10 cellular contexts compared by ENCODE assay signal in genomic region chr7:150955519-150956394, GRCh38. TPM values are rescaled to one million over a fixed set of nuclear protein-coding genes. Genes with fewer than 3 reads are reported as not detected.
DNase-seq lines count a peak whose midpoint lies in the region; ATAC-seq and TF ChIP-seq lines count a peak whose summit lies in the region.
"Had no signal": no experiment of that assay in that cellular context is flagged by ENCODE, and none has a peak within 500 bp of the region (broad histone marks: within the 10 kb centered on the region; RNA-seq: fewer than 3 reads in every experiment).

No MANE protein-coding gene starts in this region.

- H3K27me3 ChIP-seq in GM23338 (ENCODE audit: insufficient read depth), result peaks cover 32% of the 10 kb centered on the region
- no peaks in the 10 kb centered on the region for H3K27me3 ChIP-seq in Peyer's patch

- no peak overlapping the region for H2AFZ ChIP-seq in GM23338

- no peak for TF ChIP-seq POLR2A in Peyer's patch (IDR thresholded peaks at IDR 0.05)

- H3K9me2 ChIP-seq in GM23338 (ENCODE audit: insufficient read depth), result no peaks in the 10 kb centered on the region

- no peaks in the 10 kb centered on the region for H3F3A ChIP-seq in GM23338 (replicated peaks; ENCODE audit: low read depth)

- ATAC-seq in GM23338 (peak; percentile 36), left cardiac atrium (peak; percentile 65 to 72)

- peaks cover 3% of the 10 kb centered on the region; the same call in 1 of the 2 replicates for H3K4me1 ChIP-seq in GM23338 (ENCODE audit: insufficient read depth)
- H3K4me1 ChIP-seq in Peyer's patch, result peaks cover 0 to 4% (median 0%) of the 10 kb centered on the region in 4 donors

- TF ChIP-seq CTCF in GM23338 (conservative IDR thresholded peaks at IDR 0.05; ENCODE audit: low read depth in 2 of 2), result no peak
- TF ChIP-seq CTCF in Peyer's patch (IDR thresholded peaks at IDR 0.05), result no peak

- H3K27ac ChIP-seq in GM23338 (ENCODE audit: low read depth) (no peak overlapping the region), Peyer's patch (peak overlapping the region in 1 of 4 donors; percentile 47)

- no peaks in the 10 kb centered on the region for H3K9me3 Mint-ChIP-seq in GM23338

- no peaks in the 10 kb centered on the region for H3K36me3 Mint-ChIP-seq in GM23338 (ENCODE audit: low read depth)

- H3K9me3 ChIP-seq in Peyer's patch, result no peaks in the 10 kb centered on the region

- no peaks in the 10 kb centered on the region for H4K20me1 ChIP-seq in GM23338 (replicated peaks; ENCODE audit: insufficient read depth)

- H3K4me2 ChIP-seq in GM23338, result 0 out of 2 replicates have a peak overlapping the region, but pooled peaks have one; percentile 26

- H3K4me3 ChIP-seq in GM23338 (no peak overlapping the region), Peyer's patch (peak overlapping the region in 2 of 4 donors; percentile 4 to 38)

- no peak overlapping the region for H3K4me3 Mint-ChIP-seq in GM23338

- peaks cover 15% of the 10 kb centered on the region for H3K27me3 Mint-ChIP-seq in GM23338 (ENCODE audit: insufficient read depth, low read depth, poor library complexity)

- H3K27ac Mint-ChIP-seq in GM23338, result no peak overlapping the region

- no peaks in the 10 kb centered on the region for H3K36me3 ChIP-seq in GM23338 (ENCODE audit: insufficient read depth)
- no peaks in the 10 kb centered on the region for H3K36me3 ChIP-seq in Peyer's patch

- no peaks in the 10 kb centered on the region for H3K79me2 ChIP-seq in GM23338 (replicated peaks; ENCODE audit: insufficient read depth)

- DNase-seq in GM23338 (ENCODE audit: low spot score) (peak; percentile 65), SHP77 (lab: John Stamatoyannopoulos, UW) (peak; percentile 32 to 42), left cardiac atrium (peak; percentile 65), renal cortical epithelial cell (ENCODE audit: low read depth) (peak; percentile 7), Peyer's patch (no peak), KG1 (lab: John Stamatoyannopoulos, UW) (no peak), NOMO-1 (lab: John Stamatoyannopoulos, UW; ENCODE audit: unreplicated experiment in 2 of 2) (no peak), NCI-H2081 treated with DMSO at 0.1 percent for 48 hours (lab: John Stamatoyannopoulos, UW) (no peak)
- DNase-seq: NCI-H1436; stimulated activated naive CD4-positive, alpha-beta T cell had no signal

- H3K4me1 Mint-ChIP-seq in GM23338, result peaks cover 11% of the 10 kb centered on the region; the same call in 2 of the 3 replicates

- intact Hi-C loops in left cardiac atrium (cut with DNase I), result no loop called here

TF ChIP-seq in GM23338, 12 proteins besides CTCF, POLR2A, EP300 and RAD21:
- TF ChIP-seq JUNB (IDR thresholded peaks at IDR 0.05; ENCODE audit: unreplicated experiment) (no peak), ZNF462 (CRISPR knock-in tag; IDR thresholded peaks at IDR 0.05) (no peak), ETS1 (IDR thresholded peaks at IDR 0.05) (no peak), NANOG (IDR thresholded peaks at IDR 0.05; ENCODE audit: borderline replicate concordance) (no peak)
TF ChIP-seq in GM23338: peak in this region for 0.

RNA-seq across cellular contexts. Expression of gene KCNH2, which starts 22.4 kb away (rescaled TPM):
- total RNA-seq in GM23338 (2014; rRNA removed; shearing (Covaris generic)), result 11.3 and 14.7 TPM in 2 replicates
- polyA plus RNA-seq in GM23338 (2016; fragmentation: Nextera tagmentation; extraction: Ambion mirVana), result 2.6 and 2.9 TPM in 2 replicates
- total RNA-seq in left cardiac atrium (10 to 100 TPM; 59.1 to 82.1 TPM), renal cortical epithelial cell (1.2 and 2.3 TPM in 2 replicates), Peyer's patch (1 to 10 TPM; 2.4 to 8.5 (median 3.4) TPM)

RNA-seq across cellular contexts. Expression of gene NOS3, which starts 35.1 kb away (rescaled TPM):
- total RNA-seq in GM23338 (2014; rRNA removed; shearing (Covaris generic)), result 6.1 and 13.3 TPM in 2 replicates
- polyA plus RNA-seq in GM23338 (2016; fragmentation: Nextera tagmentation; extraction: Ambion mirVana), result 2.6 and 3.1 TPM in 2 replicates
- total RNA-seq in left cardiac atrium (10 to 100 TPM; 13.1 to 63.9 TPM), renal cortical epithelial cell (0.15 and 0.35 TPM in 2 replicates), Peyer's patch (10 to 100 TPM in 1 of 4 donors, 1 to 10 TPM in 3; 1.2 to 18.2 (median 5.4) TPM)

Comparison
In these comparisons a context has a peak if more than half of its experiments do, and no peak if none do; other contexts are left out.
1. DNase-seq: peak in GM23338 (single experiment), SHP77 (2 of 2), left cardiac atrium (single experiment) and renal cortical epithelial cell (single experiment); none in Peyer's patch (0 of 3), KG1 (single experiment), NOMO-1 (0 of 2) and NCI-H2081 treated with DMSO at 0.1 percent for 48 hours (single experiment).